18 cellular contexts compared by ENCODE assay signal in the genomic region with DNA sequence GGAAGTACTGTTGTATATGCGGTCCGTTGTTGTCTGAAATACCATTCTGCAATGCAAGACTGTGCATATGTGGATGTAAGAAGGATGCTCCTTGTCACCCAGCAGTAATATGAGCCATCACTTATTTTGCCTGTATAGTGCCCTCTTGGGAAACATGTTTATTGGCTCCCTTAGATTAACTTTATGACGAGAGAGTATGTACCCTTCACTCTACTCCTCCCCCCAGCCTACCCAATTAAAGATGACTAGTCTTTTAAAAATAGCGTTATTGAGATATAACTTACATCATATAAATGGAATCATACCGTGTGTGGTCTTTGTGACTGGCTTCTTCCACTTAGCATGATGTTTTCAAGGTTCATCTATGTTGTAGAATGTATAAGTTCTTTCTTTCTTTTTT.
"Had no signal": no experiment of that assay in that cellular context is flagged by ENCODE, and none has a peak within 500 bp of the region (broad histone marks: within the 10 kb centered on the region; RNA-seq: fewer than 3 reads in every experiment).

No MANE protein-coding gene starts in this region.

- H3K27me3 ChIP-seq: dorsolateral prefrontal cortex, neutrophil, pancreas, sigmoid colon, spleen, testis, tibial artery had no signal

- H3K4me1 ChIP-seq: prostate gland had no signal

- H3K9me3 ChIP-seq: mucosa of descending colon, neutrophil, pancreas, prostate gland, sigmoid colon, spleen, testis, tibial artery had no signal

- DNase-seq: dorsolateral prefrontal cortex; effector CD4-positive, alpha-beta T cell; mesenchymal stem cell; mucosa of descending colon; naive B cell; pancreas; right cardiac atrium; sigmoid colon; spleen; stimulated activated CD4-positive, alpha-beta T cell treated with anti-CD3 and anti-CD28 coated beads, Interleukin-4, amount 100 ng/mL, for 4 hours; stimulated activated naive CD8-positive, alpha-beta T cell treated with anti-CD3 and anti-CD28 coated beads, Interleukin-15, Interleukin-2, amounts not matched to agents 100 U/mL and 50 U/mL, for 24 hours; substantia nigra; testis; tibial artery had no signal

- H3K4me3 ChIP-seq: dorsolateral prefrontal cortex, mucosa of descending colon, pancreas, prostate gland, sigmoid colon, spleen, testis, tibial artery had no signal

- ATAC-seq: mucosa of descending colon; natural killer cell treated with Interleukin-12 subunit alpha and Interleukin-12 subunit beta and Interleukin-15 and Interleukin-18, amount 100 ng/mL, for 72 hours; pancreas; right cardiac atrium; stimulated activated memory B cell treated with anti-CD40 and anti-IgM and Interleukin-4, amounts not matched to agents 10 μg/mL and 1 μg/mL and 100 μg/mL, for 72 hours; stimulated activated naive CD8-positive, alpha-beta T cell treated with anti-CD3 and anti-CD28 coated beads, Interleukin-15, Interleukin-2, amounts not matched to agents 100 U/mL and 50 U/mL, for 24 hours had no signal

- H3K27ac ChIP-seq: dorsolateral prefrontal cortex, neutrophil, pancreas, prostate gland, sigmoid colon, spleen, testis, tibial artery had no signal

- H3K36me3 ChIP-seq: neutrophil, pancreas, prostate gland, sigmoid colon, spleen, tibial artery had no signal
